17 cellular contexts compared by ENCODE assay signal in genomic region chr17:29574732-29575510, GRCh38. TPM values are rescaled to one million over a fixed set of nuclear protein-coding genes. Genes with fewer than 3 reads are reported as not detected.
DNase-seq lines count a peak whose midpoint lies in the region; ATAC-seq and TF ChIP-seq lines count a peak whose summit lies in the region.
"Had no signal": no experiment of that assay in that cellular context is flagged by ENCODE, and none has a peak within 500 bp of the region (broad histone marks: within the 10 kb centered on the region; RNA-seq: fewer than 3 reads in every experiment).

No MANE protein-coding gene starts in this region.

- WGBS in ovary, 3 donors: 79 to 84% (median 83%) methylated on average over 16 to 17 of the region's 17 CpGs

- H3K36me3 Mint-ChIP-seq in T-helper 2 cell treated with Interferon-gamma antibody and Interleukin-4, amounts not matched to agents 5 μg/mL and 100 μg/mL, for 36 hours (ENCODE audit: low read depth): peaks cover 36% of the 10 kb centered on the region
- H3K36me3 Mint-ChIP-seq in dendritic cell treated with granulocyte-macrophage colony-stimulating factor and Interleukin-4, amounts not matched to agents 40 ng/mL and 50 ng/mL, for 4 days (ENCODE audit: low read depth): peaks cover 96% of the 10 kb centered on the region
- H3K36me3 Mint-ChIP-seq: activated naive CD8-positive, alpha-beta T cell had no signal

- DNase-seq in T-helper 2 cell treated with Interferon-gamma antibody and Interleukin-4, amounts not matched to agents 5 μg/mL and 100 μg/mL, for 36 hours (ENCODE audit: low spot score): no peak
- DNase-seq in T-helper 2 cell (no peak), H7 (peak; percentile 35), ovary (peak in 3 of 5 donors; percentile 19 to 24 (median 21))
- DNase-seq: activated CD4-positive, alpha-beta T cell treated with anti-CD3 and anti-CD28 coated beads, Interleukin-2, amount 50 U/mL, for 4 hours; hypothalamus; KBM-7; mammary epithelial cell; NCI-H1417 treated with DMSO at 0.1 percent for 48 hours; NCI-H510A treated with DMSO at 0.1 percent for 48 hours; stimulated activated CD4-positive, alpha-beta T cell treated with anti-CD3 and anti-CD28 coated beads, Interleukin-12 subunit alpha, Interleukin-12 subunit beta, amount 100 ng/mL, for 4 hours; testis had no signal

- no peak for TF ChIP-seq POLR2A in ovary (IDR thresholded peaks at IDR 0.05)

- peaks cover 2% of the 10 kb centered on the region for H3K36me3 ChIP-seq in H7 (replicated peaks; ENCODE audit: control insufficient read depth, insufficient read depth, low read length)
- H3K36me3 ChIP-seq in ovary: no peaks in the 10 kb centered on the region

- peaks cover 9% of the 10 kb centered on the region for H3K4me1 Mint-ChIP-seq in T-helper 2 cell treated with Interferon-gamma antibody and Interleukin-4, amounts not matched to agents 5 μg/mL and 100 μg/mL, for 36 hours (ENCODE audit: low read depth)
- H3K4me1 Mint-ChIP-seq in dendritic cell treated with granulocyte-macrophage colony-stimulating factor and Interleukin-4, amounts not matched to agents 40 ng/mL and 50 ng/mL, for 4 days (ENCODE audit: low read depth): peaks cover 33% of the 10 kb centered on the region

- no peaks in the 10 kb centered on the region for H3K27me3 Mint-ChIP-seq in T-helper 2 cell treated with Interferon-gamma antibody and Interleukin-4, amounts not matched to agents 5 μg/mL and 100 μg/mL, for 36 hours (ENCODE audit: low read depth)
- no peaks in the 10 kb centered on the region for H3K27me3 Mint-ChIP-seq in dendritic cell treated with granulocyte-macrophage colony-stimulating factor and Interleukin-4, amounts not matched to agents 40 ng/mL and 50 ng/mL, for 4 days
- H3K27me3 Mint-ChIP-seq: activated naive CD8-positive, alpha-beta T cell had no signal

- H3K4me1 ChIP-seq in ovary (ENCODE audit: insufficient read depth): peaks cover 15% of the 10 kb centered on the region

- intact Hi-C loops in dendritic cell treated with granulocyte-macrophage colony-stimulating factor and Interleukin-4, amounts not matched to agents 40 ng/mL and 50 ng/mL, for 4 days (cut with micrococcal nuclease): no loop called here
- intact Hi-C loops in ovary (cut with DNase I): no loop called here

- no peaks in the 10 kb centered on the region for H3K9me3 ChIP-seq in ovary
- H3K9me3 ChIP-seq: testis had no signal

- H3K27me3 ChIP-seq in H7 (ENCODE audit: control insufficient read depth, insufficient read depth, low read length) (peaks cover 4% of the 10 kb centered on the region; the same call in 1 of the 2 replicates), ovary (no peaks in the 10 kb centered on the region)
- H3K27me3 ChIP-seq: testis had no signal

- no peak for TF ChIP-seq CTCF in ovary (IDR thresholded peaks at IDR 0.05)

- H3K4me3 Mint-ChIP-seq in T-helper 2 cell treated with Interferon-gamma antibody and Interleukin-4, amounts not matched to agents 5 μg/mL and 100 μg/mL, for 36 hours: no peak overlapping the region
- no peak overlapping the region for H3K4me3 Mint-ChIP-seq in dendritic cell treated with granulocyte-macrophage colony-stimulating factor and Interleukin-4, amounts not matched to agents 40 ng/mL and 50 ng/mL, for 4 days
- H3K4me3 Mint-ChIP-seq: activated naive CD8-positive, alpha-beta T cell had no signal

- H3K27ac ChIP-seq in ovary: no peak overlapping the region
- H3K27ac ChIP-seq: testis had no signal

- no peak for TF ChIP-seq EP300 in ovary (IDR thresholded peaks at IDR 0.05)

- H3K27ac Mint-ChIP-seq in T-helper 2 cell treated with Interferon-gamma antibody and Interleukin-4, amounts not matched to agents 5 μg/mL and 100 μg/mL, for 36 hours: peak overlapping the region; percentile 36
- H3K27ac Mint-ChIP-seq in dendritic cell treated with granulocyte-macrophage colony-stimulating factor and Interleukin-4, amounts not matched to agents 40 ng/mL and 50 ng/mL, for 4 days: peak overlapping the region; percentile 8
- H3K27ac Mint-ChIP-seq: activated naive CD8-positive, alpha-beta T cell had no signal

- no peak for ATAC-seq in GM21390 (IDR thresholded peaks at IDR 0.05; ENCODE audit: unreplicated experiment)
- ATAC-seq in GM18907 (IDR thresholded peaks at IDR 0.05; ENCODE audit: unreplicated experiment): no peak
- ATAC-seq in GM19351 (IDR thresholded peaks at IDR 0.05; ENCODE audit: unreplicated experiment): no peak

- H3K4me3 ChIP-seq in H7 (ENCODE audit: insufficient read depth, low read depth, low read length): no peak overlapping the region
- H3K4me3 ChIP-seq in ovary: no peak overlapping the region
- H3K4me3 ChIP-seq: testis had no signal

- no peaks in the 10 kb centered on the region for H3K9me3 Mint-ChIP-seq in T-helper 2 cell treated with Interferon-gamma antibody and Interleukin-4, amounts not matched to agents 5 μg/mL and 100 μg/mL, for 36 hours
- no peaks in the 10 kb centered on the region for H3K9me3 Mint-ChIP-seq in dendritic cell treated with granulocyte-macrophage colony-stimulating factor and Interleukin-4, amounts not matched to agents 40 ng/mL and 50 ng/mL, for 4 days

RNA-seq across cellular contexts. Expression of gene TP53I13, which starts 6.4 kb away (rescaled TPM):
- total RNA-seq in H7 (2014; rRNA removed; shearing (Covaris generic)): 42.9 and 45.8 TPM in 2 replicates
- 10 to 100 TPM; 30.4 to 49.5 (median 41.3) TPM for total RNA-seq in ovary
- polyA plus RNA-seq in ovary: 10 to 100 TPM in 1 of 2 donors, 1 to 10 TPM in 1; 2.2 to 44.7 TPM

RNA-seq across cellular contexts. Expression of gene ABHD15, which starts 8.1 kb away (rescaled TPM):
- 1.7 TPM in 2 replicates for total RNA-seq in H7 (2014; rRNA removed; shearing (Covaris generic))
- total RNA-seq in ovary: 1 to 10 TPM; 4.2 to 7.6 (median 4.8) TPM
- 1 to 10 TPM; 3.0 to 8.7 TPM for polyA plus RNA-seq in ovary

RNA-seq across cellular contexts. Expression of gene GIT1, which starts 14.5 kb away (rescaled TPM):
- total RNA-seq in H7 (2014; rRNA removed; shearing (Covaris generic)): 40.3 and 46.1 TPM in 2 replicates
- total RNA-seq in ovary: 10 to 100 TPM; 18.0 to 51.8 (median 39.2) TPM
- 10 to 100 TPM; 20.3 to 27.0 TPM for polyA plus RNA-seq in ovary

RNA-seq across cellular contexts. Expression of gene ANKRD13B, which starts 18.0 kb away (rescaled TPM):
- total RNA-seq in H7 (2014; rRNA removed; shearing (Covaris generic)): 11.1 and 11.9 TPM in 2 replicates
- total RNA-seq in ovary: 10 to 100 TPM; 10.5 to 23.4 (median 14.7) TPM
- 10 to 100 TPM in 1 of 2 donors, 1 to 10 TPM in 1; 3.6 to 11.4 TPM for polyA plus RNA-seq in ovary

RNA-seq across cellular contexts. Expression of gene CORO6, which starts 47.8 kb away (rescaled TPM):
- 3.9 and 6.9 TPM in 2 replicates for total RNA-seq in H7 (2014; rRNA removed; shearing (Covaris generic))
- 1 to 10 TPM; 1.2 to 9.0 (median 3.5) TPM for total RNA-seq in ovary
- polyA plus RNA-seq in ovary: 1 to 10 TPM; 2.1 to 4.2 TPM

Comparison
In these comparisons a context has a peak if more than half of its experiments do, and no peak if none do; other contexts are left out.
1. DNase-seq: peak in H7 (single experiment) and ovary (3 of 5); none in T-helper 2 cell treated with Interferon-gamma antibody and Interleukin-4, amounts not matched to agents 5 μg/mL and 100 μg/mL, for 36 hours (single experiment) and T-helper 2 cell (0 of 5).